In genomic region chrX:110698696-110699095, GRCh38 we compare ENCODE assay signal across 1 cellular context.
A peak's percentile ranks its signal among the peaks of the same experiment; 100 is the strongest.
TF ChIP-seq lines count a peak whose summit lies in the region.

No MANE protein-coding gene starts in this region.

TF ChIP-seq in GM12878, 131 proteins besides CTCF, POLR2A, EP300 and RAD21 (continued from another document):
- TF ChIP-seq, protein P1, sequence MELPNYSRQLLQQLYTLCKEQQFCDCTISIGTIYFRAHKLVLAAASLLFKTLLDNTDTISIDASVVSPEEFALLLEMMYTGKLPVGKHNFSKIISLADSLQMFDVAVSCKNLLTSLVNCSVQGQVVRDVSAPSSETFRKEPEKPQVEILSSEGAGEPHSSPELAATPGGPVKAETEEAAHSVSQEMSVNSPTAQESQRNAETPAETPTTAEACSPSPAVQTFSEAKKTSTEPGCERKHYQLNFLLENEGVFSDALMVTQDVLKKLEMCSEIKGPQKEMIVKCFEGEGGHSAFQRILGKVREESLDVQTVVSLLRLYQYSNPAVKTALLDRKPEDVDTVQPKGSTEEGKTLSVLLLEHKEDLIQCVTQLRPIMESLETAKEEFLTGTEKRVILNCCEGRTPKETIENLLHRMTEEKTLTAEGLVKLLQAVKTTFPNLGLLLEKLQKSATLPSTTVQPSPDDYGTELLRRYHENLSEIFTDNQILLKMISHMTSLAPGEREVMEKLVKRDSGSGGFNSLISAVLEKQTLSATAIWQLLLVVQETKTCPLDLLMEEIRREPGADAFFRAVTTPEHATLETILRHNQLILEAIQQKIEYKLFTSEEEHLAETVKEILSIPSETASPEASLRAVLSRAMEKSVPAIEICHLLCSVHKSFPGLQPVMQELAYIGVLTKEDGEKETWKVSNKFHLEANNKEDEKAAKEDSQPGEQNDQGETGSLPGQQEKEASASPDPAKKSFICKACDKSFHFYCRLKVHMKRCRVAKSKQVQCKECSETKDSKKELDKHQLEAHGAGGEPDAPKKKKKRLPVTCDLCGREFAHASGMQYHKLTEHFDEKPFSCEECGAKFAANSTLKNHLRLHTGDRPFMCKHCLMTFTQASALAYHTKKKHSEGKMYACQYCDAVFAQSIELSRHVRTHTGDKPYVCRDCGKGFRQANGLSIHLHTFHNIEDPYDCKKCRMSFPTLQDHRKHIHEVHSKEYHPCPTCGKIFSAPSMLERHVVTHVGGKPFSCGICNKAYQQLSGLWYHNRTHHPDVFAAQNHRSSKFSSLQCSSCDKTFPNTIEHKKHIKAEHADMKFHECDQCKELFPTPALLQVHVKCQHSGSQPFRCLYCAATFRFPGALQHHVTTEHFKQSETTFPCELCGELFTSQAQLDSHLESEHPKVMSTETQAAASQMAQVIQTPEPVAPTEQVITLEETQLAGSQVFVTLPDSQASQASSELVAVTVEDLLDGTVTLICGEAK (IDR thresholded peaks at IDR 0.05; ENCODE audit: borderline replicate concordance), result no peak
- no peak for TF ChIP-seq CBX3 (IDR thresholded peaks at IDR 0.05; ENCODE audit: borderline replicate concordance, low read depth)
- TF ChIP-seq HDGF (IDR thresholded peaks at IDR 0.05), result no peak
- no peak for TF ChIP-seq ZNF207 (IDR thresholded peaks at IDR 0.05; ENCODE audit: borderline replicate concordance)
- TF ChIP-seq, protein P2, sequence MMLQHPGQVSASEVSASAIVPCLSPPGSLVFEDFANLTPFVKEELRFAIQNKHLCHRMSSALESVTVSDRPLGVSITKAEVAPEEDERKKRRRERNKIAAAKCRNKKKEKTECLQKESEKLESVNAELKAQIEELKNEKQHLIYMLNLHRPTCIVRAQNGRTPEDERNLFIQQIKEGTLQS (IDR thresholded peaks at IDR 0.05; ENCODE audit: borderline replicate concordance, extremely low read depth, low read depth, low read length), result no peak
- peak; percentile 39 for TF ChIP-seq IKZF1 (conservative IDR thresholded peaks at IDR 0.05)
- peak; percentile 45; the same call in 1 of the 2 replicates for TF ChIP-seq EED (IDR thresholded peaks at IDR 0.05; ENCODE audit: low read depth)
- no peak for TF ChIP-seq FOXK2 (IDR thresholded peaks at IDR 0.05)
- 0 out of 2 replicates have a peak, but pooled peaks have one; percentile 38 for TF ChIP-seq GABPA (IDR thresholded peaks at IDR 0.05; ENCODE audit: low read depth)
- TF ChIP-seq MYB (IDR thresholded peaks at IDR 0.05; ENCODE audit: borderline replicate concordance, low read depth, low read length), result no peak
- TF ChIP-seq KDM1A (IDR thresholded peaks at IDR 0.05; ENCODE audit: borderline replicate concordance), result no peak
- TF ChIP-seq CREM (IDR thresholded peaks at IDR 0.05; ENCODE audit: low read depth), result peak; percentile 48; the same call in 1 of the 2 replicates
- TF ChIP-seq, protein P3, sequence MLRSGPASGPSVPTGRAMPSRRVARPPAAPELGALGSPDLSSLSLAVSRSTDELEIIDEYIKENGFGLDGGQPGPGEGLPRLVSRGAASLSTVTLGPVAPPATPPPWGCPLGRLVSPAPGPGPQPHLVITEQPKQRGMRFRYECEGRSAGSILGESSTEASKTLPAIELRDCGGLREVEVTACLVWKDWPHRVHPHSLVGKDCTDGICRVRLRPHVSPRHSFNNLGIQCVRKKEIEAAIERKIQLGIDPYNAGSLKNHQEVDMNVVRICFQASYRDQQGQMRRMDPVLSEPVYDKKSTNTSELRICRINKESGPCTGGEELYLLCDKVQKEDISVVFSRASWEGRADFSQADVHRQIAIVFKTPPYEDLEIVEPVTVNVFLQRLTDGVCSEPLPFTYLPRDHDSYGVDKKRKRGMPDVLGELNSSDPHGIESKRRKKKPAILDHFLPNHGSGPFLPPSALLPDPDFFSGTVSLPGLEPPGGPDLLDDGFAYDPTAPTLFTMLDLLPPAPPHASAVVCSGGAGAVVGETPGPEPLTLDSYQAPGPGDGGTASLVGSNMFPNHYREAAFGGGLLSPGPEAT (IDR thresholded peaks at IDR 0.05; ENCODE audit: low read depth), result no peak
- peak; percentile 74 for TF ChIP-seq RUNX3 (IDR thresholded peaks at IDR 0.05; ENCODE audit: low read length)
- no peak for TF ChIP-seq POLR2AphosphoS2 (IDR thresholded peaks at IDR 0.05; ENCODE audit: low read depth, low read length)
- no peak for TF ChIP-seq PML (IDR thresholded peaks at IDR 0.05; ENCODE audit: low read length)
- TF ChIP-seq BCL11A (IDR thresholded peaks at IDR 0.05; ENCODE audit: low read depth, low read length), result no peak
- TF ChIP-seq, protein P4, sequence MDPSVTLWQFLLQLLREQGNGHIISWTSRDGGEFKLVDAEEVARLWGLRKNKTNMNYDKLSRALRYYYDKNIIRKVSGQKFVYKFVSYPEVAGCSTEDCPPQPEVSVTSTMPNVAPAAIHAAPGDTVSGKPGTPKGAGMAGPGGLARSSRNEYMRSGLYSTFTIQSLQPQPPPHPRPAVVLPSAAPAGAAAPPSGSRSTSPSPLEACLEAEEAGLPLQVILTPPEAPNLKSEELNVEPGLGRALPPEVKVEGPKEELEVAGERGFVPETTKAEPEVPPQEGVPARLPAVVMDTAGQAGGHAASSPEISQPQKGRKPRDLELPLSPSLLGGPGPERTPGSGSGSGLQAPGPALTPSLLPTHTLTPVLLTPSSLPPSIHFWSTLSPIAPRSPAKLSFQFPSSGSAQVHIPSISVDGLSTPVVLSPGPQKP (IDR thresholded peaks at IDR 0.05; ENCODE audit: low read depth, low read length), result no peak
- TF ChIP-seq CHD4 (IDR thresholded peaks at IDR 0.05), result no peak
- TF ChIP-seq PAX8 (IDR thresholded peaks at IDR 0.05), result no peak
- TF ChIP-seq ZNF622 (IDR thresholded peaks at IDR 0.05), result no peak
- peak in 1 of 2 experiments; percentile 42; a peak in 1 of 4 replicates for TF ChIP-seq ETV6 (conservative IDR thresholded peaks at IDR 0.05 in 1 of 2, IDR thresholded peaks at IDR 0.05 in 1 of 2; ENCODE audit: borderline replicate concordance in 1 of 2, low read depth in 1 of 2)
- TF ChIP-seq SPI1 (IDR thresholded peaks at IDR 0.05; ENCODE audit: borderline replicate concordance, insufficient read depth, low read depth, low read length), result peak; percentile 82
- TF ChIP-seq NFIC (IDR thresholded peaks at IDR 0.05; ENCODE audit: low read depth, low read length), result peak; percentile 49; the same call in 1 of the 2 replicates
- TF ChIP-seq SMARCA5 (IDR thresholded peaks at IDR 0.05), result no peak
- peak; percentile 57; the same call in 1 of the 2 replicates for TF ChIP-seq MEF2A (IDR thresholded peaks at IDR 0.05; ENCODE audit: insufficient read depth, low read depth, low read length)
- TF ChIP-seq MTA2 (IDR thresholded peaks at IDR 0.05; ENCODE audit: low read depth), result peak; percentile 52; the same call in 1 of the 2 replicates
- no peak for TF ChIP-seq NR2C1 (IDR thresholded peaks at IDR 0.05)
- TF ChIP-seq JUNB (IDR thresholded peaks at IDR 0.05), result peak; percentile 51
- no peak for TF ChIP-seq POLR2AphosphoS5 (IDR thresholded peaks at IDR 0.05; ENCODE audit: low read length)
- peak; percentile 71 for TF ChIP-seq ATF2 (IDR thresholded peaks at IDR 0.05; ENCODE audit: low read length)
- TF ChIP-seq GATAD2B (conservative IDR thresholded peaks at IDR 0.05; ENCODE audit: low read depth), result no peak
- TF ChIP-seq CEBPB (IDR thresholded peaks at IDR 0.05; ENCODE audit: borderline replicate concordance in 1 of 2, low read depth in 2 of 2, low read length in 2 of 2), result no peak
- TF ChIP-seq IKZF2 (IDR thresholded peaks at IDR 0.05), result peak; percentile 43 to 60; a peak in 2 of 4 replicates
- TF ChIP-seq MXI1 (IDR thresholded peaks at IDR 0.05; ENCODE audit: low read depth, low read length), result no peak
- no peak for TF ChIP-seq RCOR1 (conservative IDR thresholded peaks at IDR 0.05; ENCODE audit: low read depth, low read length)
- TF ChIP-seq ZBED1 (IDR thresholded peaks at IDR 0.05; ENCODE audit: borderline replicate concordance), result no peak
- no peak for TF ChIP-seq HDAC2 (IDR thresholded peaks at IDR 0.05)
- TF ChIP-seq SREBF1 (IDR thresholded peaks at IDR 0.05; ENCODE audit: low read length), result no peak
- no peak for TF ChIP-seq RFX5 (IDR thresholded peaks at IDR 0.05; ENCODE audit: low read depth, low read length)
- TF ChIP-seq PAX5 (IDR thresholded peaks at IDR 0.05; ENCODE audit: borderline replicate concordance, low read depth, low read length), result no peak
